Comparison of ENCODE assay signal across 8 cellular contexts in genomic region chr7:116180302-116180701, GRCh38. TPM values are rescaled to one million over a fixed set of nuclear protein-coding genes. Genes with fewer than 3 reads are reported as not detected.
A peak's percentile ranks its signal among the peaks of the same experiment; 100 is the strongest.
DNase-seq lines count a peak whose midpoint lies in the region; ATAC-seq and TF ChIP-seq lines count a peak whose summit lies in the region.

No MANE protein-coding gene starts in this region.

- ATAC-seq in natural killer cell, result peak; percentile 82 to 97 (median 89)
- ATAC-seq in natural killer cell treated with Interleukin-12 subunit alpha and Interleukin-12 subunit beta and Interleukin-15 and Interleukin-18, amount 100 ng/mL, for 72 hours, result no peak
- peak; percentile 82 for ATAC-seq in GM21526 (IDR thresholded peaks at IDR 0.05; ENCODE audit: low FRiP score, unreplicated experiment)
- peak; percentile 67 for ATAC-seq in esophagus mucosa

- no peak overlapping the region for H3K4me3 Mint-ChIP-seq in natural killer cell
- H3K4me3 Mint-ChIP-seq in natural killer cell treated with Interleukin-12 subunit alpha and Interleukin-12 subunit beta and Interleukin-15 and Interleukin-18, amount 100 ng/mL, for 72 hours, result no peak overlapping the region
- no peak overlapping the region for H3K4me3 Mint-ChIP-seq in neural crest cell
- no peak overlapping the region for H3K4me3 Mint-ChIP-seq in activated T-helper 2 cell treated with anti-CD3 and anti-CD28 coated beads, Interferon-gamma antibody, Interleukin-2, Interleukin-4, amounts not matched to agents 10 μg/mL and 5 μg/mL and 100 μg/mL, durations not matched to agents 14 hours and 24 hours and 36 hours (ENCODE audit: low read depth)

- intact Hi-C loops in natural killer cell (cut with micrococcal nuclease), result loop anchor here (1.0 to 2.0 kb wide), 2 partner anchors 30 to 56 kb away; partner anchors contain the start of gene TES
- intact Hi-C loops in activated T-helper 2 cell treated with anti-CD3 and anti-CD28 coated beads, Interferon-gamma antibody, Interleukin-2, Interleukin-4, amounts not matched to agents 10 μg/mL and 5 μg/mL and 100 μg/mL, durations not matched to agents 14 hours and 24 hours and 36 hours (cut with micrococcal nuclease), result loop anchor here (1.0 to 5.0 kb wide), 4 partner anchors 37 to 409 kb away; no protein-coding TSS in a partner anchor

- peak; percentile 91 for TF ChIP-seq CTCF in natural killer cell (IDR thresholded peaks at IDR 0.05)
- peak; percentile 82 for TF ChIP-seq CTCF in neural crest cell (conservative IDR thresholded peaks at IDR 0.05)

- H3K27ac Mint-ChIP-seq in natural killer cell, result no peak overlapping the region
- H3K27ac Mint-ChIP-seq in natural killer cell treated with Interleukin-12 subunit alpha and Interleukin-12 subunit beta and Interleukin-15 and Interleukin-18, amount 100 ng/mL, for 72 hours, result no peak overlapping the region
- no peak overlapping the region for H3K27ac Mint-ChIP-seq in neural crest cell (ENCODE audit: unreplicated experiment)
- no peak overlapping the region for H3K27ac Mint-ChIP-seq in activated T-helper 2 cell treated with anti-CD3 and anti-CD28 coated beads, Interferon-gamma antibody, Interleukin-2, Interleukin-4, amounts not matched to agents 10 μg/mL and 5 μg/mL and 100 μg/mL, durations not matched to agents 14 hours and 24 hours and 36 hours

- H3K27me3 Mint-ChIP-seq in natural killer cell (ENCODE audit: low read depth in 2 of 2) (no peaks in the 10 kb centered on the region), neural crest cell (ENCODE audit: low read depth) (no peaks in the 10 kb centered on the region)
- no peaks in the 10 kb centered on the region for H3K27me3 Mint-ChIP-seq in natural killer cell treated with Interleukin-12 subunit alpha and Interleukin-12 subunit beta and Interleukin-15 and Interleukin-18, amount 100 ng/mL, for 72 hours
- H3K27me3 Mint-ChIP-seq in activated T-helper 2 cell treated with anti-CD3 and anti-CD28 coated beads, Interferon-gamma antibody, Interleukin-2, Interleukin-4, amounts not matched to agents 10 μg/mL and 5 μg/mL and 100 μg/mL, durations not matched to agents 14 hours and 24 hours and 36 hours (ENCODE audit: low read depth), result peaks cover 7% of the 10 kb centered on the region

- H3K36me3 Mint-ChIP-seq in natural killer cell (no peaks in the 10 kb centered on the region), neural crest cell (ENCODE audit: low read depth) (peaks cover 1% of the 10 kb centered on the region)
- no peaks in the 10 kb centered on the region for H3K36me3 Mint-ChIP-seq in natural killer cell treated with Interleukin-12 subunit alpha and Interleukin-12 subunit beta and Interleukin-15 and Interleukin-18, amount 100 ng/mL, for 72 hours
- no peaks in the 10 kb centered on the region for H3K36me3 Mint-ChIP-seq in activated T-helper 2 cell treated with anti-CD3 and anti-CD28 coated beads, Interferon-gamma antibody, Interleukin-2, Interleukin-4, amounts not matched to agents 10 μg/mL and 5 μg/mL and 100 μg/mL, durations not matched to agents 14 hours and 24 hours and 36 hours (ENCODE audit: low read depth)

- no peaks in the 10 kb centered on the region for H3K9me3 Mint-ChIP-seq in natural killer cell
- no peaks in the 10 kb centered on the region for H3K9me3 Mint-ChIP-seq in natural killer cell treated with Interleukin-12 subunit alpha and Interleukin-12 subunit beta and Interleukin-15 and Interleukin-18, amount 100 ng/mL, for 72 hours
- peaks cover 12% of the 10 kb centered on the region for H3K9me3 Mint-ChIP-seq in neural crest cell
- peaks cover 4% of the 10 kb centered on the region for H3K9me3 Mint-ChIP-seq in activated T-helper 2 cell treated with anti-CD3 and anti-CD28 coated beads, Interferon-gamma antibody, Interleukin-2, Interleukin-4, amounts not matched to agents 10 μg/mL and 5 μg/mL and 100 μg/mL, durations not matched to agents 14 hours and 24 hours and 36 hours

- peaks cover 4% of the 10 kb centered on the region in 2 donors for H3K4me1 Mint-ChIP-seq in natural killer cell
- peaks cover 0 to 4% of the 10 kb centered on the region in 2 donors for H3K4me1 Mint-ChIP-seq in natural killer cell treated with Interleukin-12 subunit alpha and Interleukin-12 subunit beta and Interleukin-15 and Interleukin-18, amount 100 ng/mL, for 72 hours (ENCODE audit: low read depth in 2 of 2)
- H3K4me1 Mint-ChIP-seq in neural crest cell, result no peaks in the 10 kb centered on the region
- no peaks in the 10 kb centered on the region for H3K4me1 Mint-ChIP-seq in activated T-helper 2 cell treated with anti-CD3 and anti-CD28 coated beads, Interferon-gamma antibody, Interleukin-2, Interleukin-4, amounts not matched to agents 10 μg/mL and 5 μg/mL and 100 μg/mL, durations not matched to agents 14 hours and 24 hours and 36 hours (ENCODE audit: low read depth)

- DNase-seq in natural killer cell (no peak), HuH-7 (ENCODE audit: low spot score) (peak; percentile 54), SKM-1 (lab: John Stamatoyannopoulos, UW; ENCODE audit: unreplicated experiment) (peak; percentile 48), neural crest cell (ENCODE audit: low read depth, low spot score) (no peak)
- no peak for DNase-seq in natural killer cell treated with Interleukin-12 subunit alpha and Interleukin-12 subunit beta and Interleukin-15 and Interleukin-18, amount 100 ng/mL, for 72 hours (ENCODE audit: low spot score)
- DNase-seq in activated T-helper 2 cell treated with anti-CD3 and anti-CD28 coated beads, Interferon-gamma antibody, Interleukin-2, Interleukin-4, amounts not matched to agents 10 μg/mL and 5 μg/mL and 100 μg/mL, durations not matched to agents 14 hours and 24 hours and 36 hours (ENCODE audit: low spot score), result no peak

RNA-seq across cellular contexts. Expression of gene TES, which starts 30.0 kb away (rescaled TPM):
- total RNA-seq in natural killer cell (100 to 1,000 TPM; 220 to 269 (median 227) TPM), esophagus mucosa (52.9 TPM), neural crest cell (15.0 and 18.7 TPM in 2 replicates)
- 100 to 1,000 TPM in 1 of 2 donors, 10 to 100 TPM in 1; 69.1 to 124 TPM for total RNA-seq in natural killer cell treated with Interleukin-12 subunit alpha and Interleukin-12 subunit beta and Interleukin-15 and Interleukin-18, amount 100 ng/mL, for 72 hours
- 44.3 and 46.3 TPM in 2 replicates for total RNA-seq in activated T-helper 2 cell treated with anti-CD3 and anti-CD28 coated beads, Interferon-gamma antibody, Interleukin-2, Interleukin-4, amounts not matched to agents 10 μg/mL and 5 μg/mL and 100 μg/mL, durations not matched to agents 14 hours and 24 hours and 36 hours

Comparison
In these comparisons a context has a peak if more than half of its experiments do, and no peak if none do; other contexts are left out.
1. ATAC-seq: peak in natural killer cell (3 of 3), GM21526 (single experiment) and esophagus mucosa (single experiment); none in natural killer cell treated with Interleukin-12 subunit alpha and Interleukin-12 subunit beta and Interleukin-15 and Interleukin-18, amount 100 ng/mL, for 72 hours (0 of 2).
2. DNase-seq: peak in HuH-7 (single experiment) and SKM-1 (single experiment); none in natural killer cell (single experiment), natural killer cell treated with Interleukin-12 subunit alpha and Interleukin-12 subunit beta and Interleukin-15 and Interleukin-18, amount 100 ng/mL, for 72 hours (single experiment), neural crest cell (single experiment) and activated T-helper 2 cell treated with anti-CD3 and anti-CD28 coated beads, Interferon-gamma antibody, Interleukin-2, Interleukin-4, amounts not matched to agents 10 μg/mL and 5 μg/mL and 100 μg/mL, durations not matched to agents 14 hours and 24 hours and 36 hours (single experiment).